In the genomic region with DNA sequence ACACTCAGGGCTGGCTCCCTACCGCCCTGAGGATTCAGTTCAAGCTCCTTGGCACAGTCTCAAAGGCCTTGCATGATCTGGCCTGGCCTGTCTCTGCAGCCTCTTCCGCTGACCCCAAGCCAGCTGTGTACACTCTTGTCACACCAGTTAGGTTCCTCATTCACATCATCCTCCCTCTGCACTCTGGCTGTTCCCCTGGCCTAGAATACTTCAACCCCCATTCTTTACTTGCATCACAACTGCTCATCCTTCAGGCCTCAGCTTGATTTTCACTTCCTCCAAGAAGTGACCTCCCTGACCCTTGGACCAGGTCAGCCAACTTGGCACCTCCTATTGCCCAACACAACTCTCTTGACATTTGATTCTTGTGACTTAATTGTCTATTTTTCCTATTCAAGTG, we compare ENCODE assay signal across 1 cellular context.
TF ChIP-seq lines count a peak whose summit lies in the region.

No MANE protein-coding gene starts in this region.

TF ChIP-seq in GM12878, 131 proteins besides CTCF, POLR2A, EP300 and RAD21:
- TF ChIP-seq IRF3 (IDR thresholded peaks at IDR 0.05) (no peak), SP1 (IDR thresholded peaks at IDR 0.05; ENCODE audit: low read depth, low read length) (no peak), SPI1 (IDR thresholded peaks at IDR 0.05; ENCODE audit: borderline replicate concordance, insufficient read depth, low read depth, low read length) (peak; percentile 70; the same call in 1 of the 2 replicates), MEF2A (IDR thresholded peaks at IDR 0.05; ENCODE audit: insufficient read depth, low read depth, low read length) (no peak), TCF3 (IDR thresholded peaks at IDR 0.05; ENCODE audit: borderline replicate concordance, insufficient read depth, low read depth, low read length) (no peak), POU2F2 (IDR thresholded peaks at IDR 0.05; ENCODE audit: borderline replicate concordance, low read depth, low read length) (no peak), ELK1 (IDR thresholded peaks at IDR 0.05; ENCODE audit: low read depth, low read length) (no peak), NR2F1 (conservative IDR thresholded peaks at IDR 0.05) (peak; percentile 94), CEBPB (IDR thresholded peaks at IDR 0.05; ENCODE audit: borderline replicate concordance in 1 of 2, low read depth in 2 of 2, low read length in 2 of 2) (no peak), IKZF1 (conservative IDR thresholded peaks at IDR 0.05) (peak; percentile 27; the same call in 1 of the 2 replicates), CBX3 (IDR thresholded peaks at IDR 0.05; ENCODE audit: borderline replicate concordance, low read depth) (no peak)
- TF ChIP-seq, protein P1, sequence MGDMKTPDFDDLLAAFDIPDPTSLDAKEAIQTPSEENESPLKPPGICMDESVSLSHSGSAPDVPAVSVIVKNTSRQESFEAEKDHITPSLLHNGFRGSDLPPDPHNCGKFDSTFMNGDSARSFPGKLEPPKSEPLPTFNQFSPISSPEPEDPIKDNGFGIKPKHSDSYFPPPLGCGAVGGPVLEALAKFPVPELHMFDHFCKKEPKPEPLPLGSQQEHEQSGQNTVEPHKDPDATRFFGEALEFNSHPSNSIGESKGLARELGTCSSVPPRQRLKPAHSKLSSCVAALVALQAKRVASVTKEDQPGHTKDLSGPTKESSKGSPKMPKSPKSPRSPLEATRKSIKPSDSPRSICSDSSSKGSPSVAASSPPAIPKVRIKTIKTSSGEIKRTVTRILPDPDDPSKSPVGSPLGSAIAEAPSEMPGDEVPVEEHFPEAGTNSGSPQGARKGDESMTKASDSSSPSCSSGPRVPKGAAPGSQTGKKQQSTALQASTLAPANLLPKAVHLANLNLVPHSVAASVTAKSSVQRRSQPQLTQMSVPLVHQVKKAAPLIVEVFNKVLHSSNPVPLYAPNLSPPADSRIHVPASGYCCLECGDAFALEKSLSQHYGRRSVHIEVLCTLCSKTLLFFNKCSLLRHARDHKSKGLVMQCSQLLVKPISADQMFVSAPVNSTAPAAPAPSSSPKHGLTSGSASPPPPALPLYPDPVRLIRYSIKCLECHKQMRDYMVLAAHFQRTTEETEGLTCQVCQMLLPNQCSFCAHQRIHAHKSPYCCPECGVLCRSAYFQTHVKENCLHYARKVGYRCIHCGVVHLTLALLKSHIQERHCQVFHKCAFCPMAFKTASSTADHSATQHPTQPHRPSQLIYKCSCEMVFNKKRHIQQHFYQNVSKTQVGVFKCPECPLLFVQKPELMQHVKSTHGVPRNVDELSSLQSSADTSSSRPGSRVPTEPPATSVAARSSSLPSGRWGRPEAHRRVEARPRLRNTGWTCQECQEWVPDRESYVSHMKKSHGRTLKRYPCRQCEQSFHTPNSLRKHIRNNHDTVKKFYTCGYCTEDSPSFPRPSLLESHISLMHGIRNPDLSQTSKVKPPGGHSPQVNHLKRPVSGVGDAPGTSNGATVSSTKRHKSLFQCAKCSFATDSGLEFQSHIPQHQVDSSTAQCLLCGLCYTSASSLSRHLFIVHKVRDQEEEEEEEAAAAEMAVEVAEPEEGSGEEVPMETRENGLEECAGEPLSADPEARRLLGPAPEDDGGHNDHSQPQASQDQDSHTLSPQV (IDR thresholded peaks at IDR 0.05): no peak
